Comparison of ENCODE assay signal across 20 cellular contexts in the genomic region with DNA sequence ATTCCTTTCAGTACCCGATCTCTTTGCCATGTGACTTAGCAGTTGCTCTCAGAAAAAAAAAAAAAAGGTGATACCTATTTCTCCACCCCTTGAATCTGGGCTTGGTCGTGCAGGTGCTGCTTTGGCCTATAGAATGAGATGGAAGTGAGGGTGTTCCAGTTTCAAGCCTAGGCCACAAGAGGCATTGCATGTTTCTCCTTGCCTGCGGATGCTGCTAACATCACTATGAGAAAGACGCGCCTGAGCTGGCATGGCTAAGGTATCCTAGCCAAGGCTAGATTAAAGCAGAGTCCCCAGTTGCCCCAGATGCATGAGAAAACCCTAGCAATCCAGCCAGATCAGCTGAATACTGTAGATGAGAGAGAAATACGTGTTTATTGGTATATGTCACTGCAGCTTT. TPM values are rescaled to one million over a fixed set of nuclear protein-coding genes. Genes with fewer than 3 reads are reported as not detected.
"Had no signal": no experiment of that assay in that cellular context is flagged by ENCODE, and none has a peak within 500 bp of the region (broad histone marks: within the 10 kb centered on the region; RNA-seq: fewer than 3 reads in every experiment).

No MANE protein-coding gene starts in this region.

- DNase-seq: activated CD4-positive, alpha-beta T cell treated with anti-CD3 and anti-CD28 coated beads, Interleukin-2, amount 50 U/mL, for 1 hour; activated effector memory CD4-positive, alpha-beta T cell treated with anti-CD3 and anti-CD28 coated beads, Interleukin-2, amount 50 U/mL, for 16 hours; activated T-cell treated with anti-CD3 and anti-CD28 coated beads, Interleukin-2, amount 50 U/mL, for 72 hours; heart right ventricle; left cardiac atrium; midbrain; stimulated activated CD4-positive, alpha-beta T cell treated with anti-CD3 and anti-CD28 coated beads, Interleukin-4, amount 100 ng/mL, for 24 hours; T-helper 1 cell; T-helper 9 cell had no signal

- H3K27me3 ChIP-seq: adrenal gland, breast epithelium, heart right ventricle had no signal

- H3K36me3 Mint-ChIP-seq: activated naive CD4-positive, alpha-beta T cell treated with anti-CD3 and anti-CD28 coated beads, Interleukin-2, amount 50 U/mL, for 24 hours; stimulated activated effector memory CD8-positive, alpha-beta T cell treated with anti-CD3 and anti-CD28 coated beads, Interleukin-12 subunit alpha, Interleukin-12 subunit beta, amount 100 ng/mL, for 72 hours had no signal

- H3K36me3 ChIP-seq: adrenal gland, breast epithelium, heart right ventricle had no signal

- H3K9me3 ChIP-seq: adrenal gland, breast epithelium, heart right ventricle had no signal

- H3K9me3 Mint-ChIP-seq: activated naive CD4-positive, alpha-beta T cell treated with anti-CD3 and anti-CD28 coated beads, Interleukin-2, amount 50 U/mL, for 24 hours; activated T-cell treated with anti-CD3 and anti-CD28 coated beads, Interleukin-2, amount 50 U/mL, for 72 hours; nephron; stimulated activated effector memory CD8-positive, alpha-beta T cell treated with anti-CD3 and anti-CD28 coated beads, Interleukin-12 subunit alpha, Interleukin-12 subunit beta, amount 100 ng/mL, for 72 hours had no signal

- H3K27ac ChIP-seq: adrenal gland, breast epithelium, coronary artery, heart right ventricle, parathyroid adenoma had no signal

- H2AFZ ChIP-seq: parathyroid adenoma had no signal

- ATAC-seq: activated T-cell treated with anti-CD3 and anti-CD28 coated beads, Interleukin-2, amount 50 U/mL, for 72 hours; heart right ventricle; left cardiac atrium; sciatic nerve; stimulated activated effector memory CD8-positive, alpha-beta T cell treated with anti-CD3 and anti-CD28 coated beads, Interleukin-12 subunit alpha, Interleukin-12 subunit beta, amount 100 ng/mL, for 72 hours had no signal

- H3K4me3 ChIP-seq: adrenal gland, breast epithelium, coronary artery, heart right ventricle, smooth muscle cell had no signal

- H3K4me1 Mint-ChIP-seq: activated naive CD4-positive, alpha-beta T cell treated with anti-CD3 and anti-CD28 coated beads, Interleukin-2, amount 50 U/mL, for 24 hours; nephron; stimulated activated effector memory CD8-positive, alpha-beta T cell treated with anti-CD3 and anti-CD28 coated beads, Interleukin-12 subunit alpha, Interleukin-12 subunit beta, amount 100 ng/mL, for 72 hours had no signal

- H3K79me2 ChIP-seq: parathyroid adenoma had no signal

- H3K27ac Mint-ChIP-seq: activated naive CD4-positive, alpha-beta T cell treated with anti-CD3 and anti-CD28 coated beads, Interleukin-2, amount 50 U/mL, for 24 hours; activated T-cell treated with anti-CD3 and anti-CD28 coated beads, Interleukin-2, amount 50 U/mL, for 72 hours; nephron; stimulated activated effector memory CD8-positive, alpha-beta T cell treated with anti-CD3 and anti-CD28 coated beads, Interleukin-12 subunit alpha, Interleukin-12 subunit beta, amount 100 ng/mL, for 72 hours had no signal

- FAIRE-seq: astrocyte had no signal

- H3K4me1 ChIP-seq: adrenal gland, breast epithelium, parathyroid adenoma had no signal

- H3K4me2 ChIP-seq: smooth muscle cell had no signal

- H3K4me3 Mint-ChIP-seq: activated naive CD4-positive, alpha-beta T cell treated with anti-CD3 and anti-CD28 coated beads, Interleukin-2, amount 50 U/mL, for 24 hours; activated T-cell treated with anti-CD3 and anti-CD28 coated beads, Interleukin-2, amount 50 U/mL, for 72 hours; nephron; stimulated activated effector memory CD8-positive, alpha-beta T cell treated with anti-CD3 and anti-CD28 coated beads, Interleukin-12 subunit alpha, Interleukin-12 subunit beta, amount 100 ng/mL, for 72 hours had no signal

- H3K9ac ChIP-seq: parathyroid adenoma had no signal

RNA-seq across cellular contexts. Expression of a gene that starts 14.7 kb away (rescaled TPM):
- total RNA-seq: activated CD8-positive, alpha-beta memory T cell treated with anti-CD3 and anti-CD28 coated beads for 36 hours had no signal
